ENCODE assay signal across 8 cellular contexts in genomic region chr19:8505680-8506401, GRCh38. TPM values are rescaled to one million over a fixed set of nuclear protein-coding genes. Genes with fewer than 3 reads are reported as not detected.
DNase-seq lines count a peak whose midpoint lies in the region; ATAC-seq and TF ChIP-seq lines count a peak whose summit lies in the region.

No MANE protein-coding gene starts in this region.

- H3K27me3 Mint-ChIP-seq in CD8-positive, alpha-beta memory T cell = no peaks in the 10 kb centered on the region
- H3K27me3 Mint-ChIP-seq in GM23338 (ENCODE audit: insufficient read depth, low read depth, poor library complexity) = peaks cover 24% of the 10 kb centered on the region

- no peaks in the 10 kb centered on the region for H3K9me3 Mint-ChIP-seq in CD8-positive, alpha-beta memory T cell
- H3K9me3 Mint-ChIP-seq in GM23338 = no peaks in the 10 kb centered on the region

- POLR2A ChIA-PET in CD8-positive, alpha-beta memory T cell (lab: Charles Lee) = interaction anchor here (0.6 to 2.1 kb wide), 10 partner anchors 8 to 165 kb away, joined by 3 to 10 read pairs (median 4); partner anchors contain the start of genes MYO1F and ZNF414

- H3K4me2 ChIP-seq in GM23338 = peak overlapping the region; percentile 96

- peaks cover 10 to 19% (median 14%) of the 10 kb centered on the region in 3 donors for H3K4me1 Mint-ChIP-seq in CD8-positive, alpha-beta memory T cell
- H3K4me1 Mint-ChIP-seq in GM23338 = peaks cover 12% of the 10 kb centered on the region; the same call in 2 of the 3 replicates

- ATAC-seq in GM23338 (peak; percentile 82), left colon (peak; percentile 82), GM21423 (IDR thresholded peaks at IDR 0.05; ENCODE audit: unreplicated experiment) (no peak)

- CTCF ChIA-PET in CD8-positive, alpha-beta memory T cell (lab: Charles Lee) = interaction anchor here (0.9 to 4.4 kb wide), 20 partner anchors 8 to 152 kb away, joined by 3 to 40 read pairs (median 6); partner anchors contain the start of genes MARCHF2, MYO1F and ZNF414

- H2AFZ ChIP-seq in GM23338 = peak overlapping the region; percentile 96

- H3K27ac ChIP-seq in CD8-positive, alpha-beta memory T cell (ENCODE audit: low read depth, low read length) = peak overlapping the region; percentile 1
- H3K27ac ChIP-seq in GM23338 (ENCODE audit: low read depth) (peak overlapping the region; percentile 50; the same call in 1 of the 2 replicates), cingulate gyrus (ENCODE audit: low read depth, low read length) (peak overlapping the region; percentile 75)

- peak; percentile 71 to 80 for TF ChIP-seq CTCF in GM23338 (conservative IDR thresholded peaks at IDR 0.05; ENCODE audit: low read depth in 2 of 2)

- H3K4me3 Mint-ChIP-seq in CD8-positive, alpha-beta memory T cell = peak overlapping the region; percentile 61 to 96 (median 87)
- peak overlapping the region; percentile 81 for H3K4me3 Mint-ChIP-seq in GM23338

- peak overlapping the region; percentile 66 for H3K4me3 ChIP-seq in CD8-positive, alpha-beta memory T cell (ENCODE audit: low read length)
- H3K4me3 ChIP-seq in GM23338 = peak overlapping the region; percentile 82

- intact Hi-C loops in left colon (cut with DNase I, micrococcal nuclease) = loop anchor here in 1 of 2 donors (5.0 kb wide), 1 partner anchor 154 kb away; no protein-coding TSS in a partner anchor

- H3K27me3 ChIP-seq in CD8-positive, alpha-beta memory T cell (ENCODE audit: insufficient read depth, low read length, poor library complexity, severe bottlenecking) = no peaks in the 10 kb centered on the region
- H3K27me3 ChIP-seq in GM23338 (ENCODE audit: insufficient read depth) = no peaks in the 10 kb centered on the region

- H3K36me3 ChIP-seq in CD8-positive, alpha-beta memory T cell (ENCODE audit: insufficient read depth, low read length) = no peaks in the 10 kb centered on the region
- H3K36me3 ChIP-seq in GM23338 (ENCODE audit: insufficient read depth) = no peaks in the 10 kb centered on the region

- H3K36me3 Mint-ChIP-seq in CD8-positive, alpha-beta memory T cell = peaks cover 0 to 10% (median 0%) of the 10 kb centered on the region in 3 donors
- H3K36me3 Mint-ChIP-seq in GM23338 (ENCODE audit: low read depth) = 0 out of 3 replicates have a peak, but pooled peaks cover 4% of the 10 kb centered on the region

- H3K9me3 ChIP-seq in CD8-positive, alpha-beta memory T cell (ENCODE audit: low read length) = no peaks in the 10 kb centered on the region

- 0 out of 2 replicates have a peak, but pooled peaks cover 8% of the 10 kb centered on the region for H3F3A ChIP-seq in GM23338 (replicated peaks; ENCODE audit: low read depth)

- H3K27ac Mint-ChIP-seq in CD8-positive, alpha-beta memory T cell = peak overlapping the region; percentile 35 to 94 (median 75)
- no peak overlapping the region for H3K27ac Mint-ChIP-seq in GM23338

- H4K20me1 ChIP-seq in GM23338 (replicated peaks; ENCODE audit: insufficient read depth) = no peaks in the 10 kb centered on the region

- peaks cover 13% of the 10 kb centered on the region for H3K4me1 ChIP-seq in CD8-positive, alpha-beta memory T cell (ENCODE audit: insufficient read depth, low read length)
- peaks cover 4% of the 10 kb centered on the region for H3K4me1 ChIP-seq in GM23338 (ENCODE audit: insufficient read depth)

- H3K79me2 ChIP-seq in GM23338 (replicated peaks; ENCODE audit: insufficient read depth) = no peaks in the 10 kb centered on the region

- H3K9me2 ChIP-seq in GM23338 (ENCODE audit: insufficient read depth) = no peaks in the 10 kb centered on the region

- peak; percentile 47 to 73 (median 56) for DNase-seq in CD8-positive, alpha-beta memory T cell
- DNase-seq in GM23338 (ENCODE audit: low spot score) (peak; percentile 92), NCI-H2196 (lab: John Stamatoyannopoulos, UW; ENCODE audit: unreplicated experiment) (peak; percentile 85), left colon (peak in 1 of 2 donors; percentile 86)
- peak; percentile 68 to 73 for DNase-seq in activated CD4-positive, alpha-beta T cell treated with anti-CD3 and anti-CD28 coated beads for 24 hours (ENCODE audit: low read depth in 2 of 2)
- peak; percentile 42 for DNase-seq in stimulated activated CD4-positive, alpha-beta T cell treated with anti-CD3 and anti-CD28 coated beads, Interleukin-1b, Interleukin-23, amount 100 ng/mL, for 48 hours

TF ChIP-seq in GM23338, 12 proteins besides CTCF, POLR2A, EP300 and RAD21:
- no peak for TF ChIP-seq ZNF462 (CRISPR knock-in tag; IDR thresholded peaks at IDR 0.05)
- TF ChIP-seq ETS1 (IDR thresholded peaks at IDR 0.05) = 0 out of 2 replicates have a peak, but pooled peaks have one; percentile 31

RNA-seq across cellular contexts. Expression of gene PRAM1, which starts 3.4 kb away (rescaled TPM):
- total RNA-seq in CD8-positive, alpha-beta memory T cell = under 1 TPM; 0.55 to 0.64 TPM
- polyA plus RNA-seq in CD8-positive, alpha-beta memory T cell = 0.39 TPM
- total RNA-seq in GM23338 (2014; rRNA removed; shearing (Covaris generic)) = 0.07 and 0.31 TPM in 2 replicates
- 0.54 TPM in 1 of 2 replicates, not detected in the other for polyA plus RNA-seq in GM23338 (2016; fragmentation: Nextera tagmentation; extraction: Ambion mirVana)
- under 1 TPM; 0.46 to 0.70 TPM for total RNA-seq in left colon

RNA-seq across cellular contexts. Expression of gene ZNF414, which starts 8.1 kb away (rescaled TPM):
- 10 to 100 TPM; 25.7 to 26.0 TPM for total RNA-seq in CD8-positive, alpha-beta memory T cell
- 18.0 TPM for polyA plus RNA-seq in CD8-positive, alpha-beta memory T cell
- total RNA-seq in GM23338 (2014; rRNA removed; shearing (Covaris generic)) = 29.2 and 45.0 TPM in 2 replicates
- 27.4 and 31.6 TPM in 2 replicates for polyA plus RNA-seq in GM23338 (2016; fragmentation: Nextera tagmentation; extraction: Ambion mirVana)
- total RNA-seq in left colon = 10 to 100 TPM; 22.1 to 22.4 TPM

Comparison
In these comparisons a context has a peak if more than half of its experiments do, and no peak if none do; other contexts are left out.
1. H3K27ac ChIP-seq: peak in every context shown above with its lines; median percentile 75 in cingulate gyrus; 50 in GM23338; 1 in CD8-positive, alpha-beta memory T cell.